ENCODE assay signal across 35 cellular contexts in genomic region chr1:59378621-59379020, GRCh38.
"Had no signal": no experiment of that assay in that cellular context is flagged by ENCODE, and none has a peak within 500 bp of the region (broad histone marks: within the 10 kb centered on the region; RNA-seq: fewer than 3 reads in every experiment).

No MANE protein-coding gene starts in this region.

- ATAC-seq: activated CD8-positive, alpha-beta memory T cell treated with anti-CD3 and anti-CD28 coated beads, Interleukin-2, amount 10 ng/mL, durations not matched to agents 7 days and 5 days; activated CD8-positive, alpha-beta T cell treated with anti-CD3 and anti-CD28 coated beads for 36 hours; foreskin keratinocyte; gastrocnemius medialis; T-helper 17 cell had no signal

- H3K27ac Mint-ChIP-seq: activated B cell treated with CpG ODN at 0.5 μM for 24 hours; activated CD8-positive, alpha-beta memory T cell treated with anti-CD3 and anti-CD28 coated beads, Interleukin-2, amount 10 ng/mL, durations not matched to agents 7 days and 5 days; activated CD8-positive, alpha-beta T cell treated with anti-CD3 and anti-CD28 coated beads for 36 hours; activated naive CD4-positive, alpha-beta T cell treated with anti-CD3 and anti-CD28 coated beads for 36 hours; activated naive CD4-positive, alpha-beta T cell treated with anti-CD3 and anti-CD28 coated beads, Interleukin-2, amount 50 U/mL, for 24 hours; activated naive CD8-positive, alpha-beta T cell treated with anti-CD3 and anti-CD28 coated beads for 36 hours; activated naive CD8-positive, alpha-beta T cell treated with anti-CD3 and anti-CD28 coated beads, Interleukin-2, amount 50 U/mL, for 24 hours; activated T-cell treated with anti-CD3 and anti-CD28 coated beads, Interleukin-2, amount 50 U/mL, for 24 hours; activated T-helper 2 cell treated with anti-CD3 and anti-CD28 coated beads, Interferon-gamma antibody, Interleukin-2, Interleukin-4, amounts not matched to agents 10 μg/mL and 5 μg/mL and 100 μg/mL, durations not matched to agents 14 hours and 24 hours and 36 hours; brain; endodermal cell; T-helper 17 cell; T-helper 2 cell treated with Interferon-gamma antibody and Interleukin-4, amounts not matched to agents 5 μg/mL and 100 μg/mL, for 36 hours had no signal

- H3K27me3 Mint-ChIP-seq: activated B cell treated with CpG ODN at 0.5 μM for 24 hours; activated CD8-positive, alpha-beta memory T cell treated with anti-CD3 and anti-CD28 coated beads, Interleukin-2, amount 10 ng/mL, durations not matched to agents 7 days and 5 days; activated CD8-positive, alpha-beta T cell treated with anti-CD3 and anti-CD28 coated beads for 36 hours; activated naive CD4-positive, alpha-beta T cell treated with anti-CD3 and anti-CD28 coated beads, Interleukin-2, amount 50 U/mL, for 24 hours; activated naive CD8-positive, alpha-beta T cell treated with anti-CD3 and anti-CD28 coated beads for 36 hours; activated naive CD8-positive, alpha-beta T cell treated with anti-CD3 and anti-CD28 coated beads, Interleukin-2, amount 50 U/mL, for 24 hours; activated T-cell treated with anti-CD3 and anti-CD28 coated beads, Interleukin-2, amount 50 U/mL, for 24 hours; T-helper 17 cell had no signal

- H3K9me3 Mint-ChIP-seq: activated naive CD4-positive, alpha-beta T cell treated with anti-CD3 and anti-CD28 coated beads, Interleukin-2, amount 50 U/mL, for 24 hours had no signal

- H3K27ac ChIP-seq: adrenal gland, breast epithelium, cardiac muscle cell, colonic mucosa, esophagus muscularis mucosa, foreskin keratinocyte, gastrocnemius medialis, WERI-Rb-1 had no signal

- H3K9me3 ChIP-seq: adrenal gland, breast epithelium, colonic mucosa, esophagus muscularis mucosa, gastrocnemius medialis had no signal

- H3K4me1 Mint-ChIP-seq: activated B cell treated with CpG ODN at 0.5 μM for 24 hours; activated CD8-positive, alpha-beta memory T cell treated with anti-CD3 and anti-CD28 coated beads, Interleukin-2, amount 10 ng/mL, durations not matched to agents 7 days and 5 days; activated naive CD4-positive, alpha-beta T cell treated with anti-CD3 and anti-CD28 coated beads, Interleukin-2, amount 50 U/mL, for 24 hours; brain; T-helper 17 cell had no signal

- H3K4me3 Mint-ChIP-seq: activated B cell treated with CpG ODN at 0.5 μM for 24 hours; activated CD8-positive, alpha-beta memory T cell treated with anti-CD3 and anti-CD28 coated beads, Interleukin-2, amount 10 ng/mL, durations not matched to agents 7 days and 5 days; activated CD8-positive, alpha-beta T cell treated with anti-CD3 and anti-CD28 coated beads for 36 hours; activated naive CD4-positive, alpha-beta T cell treated with anti-CD3 and anti-CD28 coated beads for 36 hours; activated naive CD4-positive, alpha-beta T cell treated with anti-CD3 and anti-CD28 coated beads, Interleukin-2, amount 50 U/mL, for 24 hours; activated naive CD8-positive, alpha-beta T cell treated with anti-CD3 and anti-CD28 coated beads for 36 hours; activated naive CD8-positive, alpha-beta T cell treated with anti-CD3 and anti-CD28 coated beads, Interleukin-2, amount 50 U/mL, for 24 hours; activated T-cell treated with anti-CD3 and anti-CD28 coated beads, Interleukin-2, amount 50 U/mL, for 24 hours; brain; endodermal cell; T-helper 17 cell; T-helper 2 cell treated with Interferon-gamma antibody and Interleukin-4, amounts not matched to agents 5 μg/mL and 100 μg/mL, for 36 hours had no signal

- H3K27me3 ChIP-seq: adrenal gland, breast epithelium, cardiac muscle cell, colonic mucosa, esophagus muscularis mucosa, foreskin keratinocyte, gastrocnemius medialis had no signal

- H3K4me3 ChIP-seq: adrenal gland, breast epithelium, cardiac muscle cell, colonic mucosa, esophagus muscularis mucosa, gastrocnemius medialis had no signal

- H3K36me3 ChIP-seq: adrenal gland, breast epithelium, cardiac muscle cell, colonic mucosa, gastrocnemius medialis, WERI-Rb-1 had no signal

- H3K4me1 ChIP-seq: adrenal gland, breast epithelium, colonic mucosa, esophagus muscularis mucosa, gastrocnemius medialis had no signal

- DNase-seq: activated B cell treated with CpG ODN at 0.5 μM for 24 hours; activated CD4-positive, alpha-beta T cell treated with anti-CD3 and anti-CD28 coated beads for 48 hours; activated CD4-positive, alpha-beta T cell treated with anti-CD3 and anti-CD28 coated beads, Interleukin-2, amount 50 U/mL, for 1 hour; activated CD4-positive, alpha-beta T cell treated with anti-CD3 and anti-CD28 coated beads, Interleukin-2, amount 50 U/mL, for 48 hours; activated CD8-positive, alpha-beta memory T cell treated with anti-CD3 and anti-CD28 coated beads, Interleukin-2, amount 10 ng/mL, durations not matched to agents 7 days and 5 days; activated CD8-positive, alpha-beta memory T cell treated with anti-CD3 and anti-CD28 coated beads, Interleukin-2, amount 50 U/mL, for 4 hours; activated effector memory CD4-positive, alpha-beta T cell treated with anti-CD3 and anti-CD28 coated beads, Interleukin-2, amount 50 U/mL, for 16 hours; activated naive CD4-positive, alpha-beta T cell treated with anti-CD3 and anti-CD28 coated beads for 36 hours; activated naive CD8-positive, alpha-beta T cell treated with anti-CD3 and anti-CD28 coated beads for 36 hours; activated naive CD8-positive, alpha-beta T cell treated with anti-CD3 and anti-CD28 coated beads, Interleukin-2, amount 50 U/mL, for 24 hours; activated T-cell treated with anti-CD3 and anti-CD28 coated beads, Interleukin-2, amount 50 U/mL, for 24 hours; adrenal gland; amygdala; aorta; central memory CD4-positive, alpha-beta T cell; cerebellar nuclear complex; colonic mucosa; effector memory CD4-positive, alpha-beta T cell; endodermal cell; erythroblast; gastrocnemius medialis; glutamatergic neuron; T-helper 1 cell; T-helper 17 cell; T1000; WERI-Rb-1 had no signal
